8 cellular contexts compared by ENCODE assay signal in genomic region chr1:62436466-62437272, GRCh38. TPM values are rescaled to one million over a fixed set of nuclear protein-coding genes. Genes with fewer than 3 reads are reported as not detected.
DNase-seq lines count a peak whose midpoint lies in the region; ATAC-seq, FAIRE-seq and TF ChIP-seq lines count a peak whose summit lies in the region.

A gene with protein sequence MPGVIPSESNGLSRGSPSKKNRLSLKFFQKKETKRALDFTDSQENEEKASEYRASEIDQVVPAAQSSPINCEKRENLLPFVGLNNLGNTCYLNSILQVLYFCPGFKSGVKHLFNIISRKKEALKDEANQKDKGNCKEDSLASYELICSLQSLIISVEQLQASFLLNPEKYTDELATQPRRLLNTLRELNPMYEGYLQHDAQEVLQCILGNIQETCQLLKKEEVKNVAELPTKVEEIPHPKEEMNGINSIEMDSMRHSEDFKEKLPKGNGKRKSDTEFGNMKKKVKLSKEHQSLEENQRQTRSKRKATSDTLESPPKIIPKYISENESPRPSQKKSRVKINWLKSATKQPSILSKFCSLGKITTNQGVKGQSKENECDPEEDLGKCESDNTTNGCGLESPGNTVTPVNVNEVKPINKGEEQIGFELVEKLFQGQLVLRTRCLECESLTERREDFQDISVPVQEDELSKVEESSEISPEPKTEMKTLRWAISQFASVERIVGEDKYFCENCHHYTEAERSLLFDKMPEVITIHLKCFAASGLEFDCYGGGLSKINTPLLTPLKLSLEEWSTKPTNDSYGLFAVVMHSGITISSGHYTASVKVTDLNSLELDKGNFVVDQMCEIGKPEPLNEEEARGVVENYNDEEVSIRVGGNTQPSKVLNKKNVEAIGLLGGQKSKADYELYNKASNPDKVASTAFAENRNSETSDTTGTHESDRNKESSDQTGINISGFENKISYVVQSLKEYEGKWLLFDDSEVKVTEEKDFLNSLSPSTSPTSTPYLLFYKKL (plus strand): TSS chr1:62437049. CDS start chr1:62439868, 2,819 bp downstream.

- TF ChIP-seq RAD21 in HepG2 (CRISPR knock-in tag; IDR thresholded peaks at IDR 0.05), result peak; percentile 55

- H3K4me2 ChIP-seq in HepG2 (ENCODE audit: low read depth, low read length), result peak within 1 kb of the TSS; percentile 85

- H3K9ac ChIP-seq in HepG2 (ENCODE audit: insufficient read depth, low read depth, low read length), result peak within 1 kb of the TSS; percentile 99

- peaks cover 11% of the 10 kb centered on the region for H4K20me1 ChIP-seq in HepG2 (ENCODE audit: insufficient read depth, low read length)

- no TSS peak for BruUV-seq in HepG2 (replicated peaks; lab: Mats Ljungman, UMichigan)

- H3K9me3 ChIP-seq in HepG2 (ENCODE audit: low read length), result no peaks in the 10 kb centered on the region

- in situ Hi-C loops in HepG2 (cut with HindIII; ENCODE audit: extremely low pct_ligation_motif_present, low pct_unique_long_range_greater_than_20kb), result no loop called here

- CTCF ChIA-PET in HepG2 (lab: Yijun Ruan, JAX; ENCODE audit: low intra/inter-chr PET ratio, low total read pairs), result no interaction called here

- TF ChIP-seq EP300 in HepG2 (IDR thresholded peaks at IDR 0.05; ENCODE audit: low read depth in 2 of 2, low read length in 2 of 2), result peak in 1 of 2 experiments; percentile 34; a peak in 1 of 4 replicates
- no peak for TF ChIP-seq EP300 in HepG2 (CRISPR knock-in tag; IDR thresholded peaks at IDR 0.05; ENCODE audit: borderline replicate concordance)

- H2AFZ ChIP-seq in HepG2 (ENCODE audit: low read length), result peak within 1 kb of the TSS; percentile 81

- ATAC-seq in GM19395 (IDR thresholded peaks at IDR 0.05; ENCODE audit: unreplicated experiment) (peak; percentile 81), HG03565 (IDR thresholded peaks at IDR 0.05; ENCODE audit: unreplicated experiment) (peak; percentile 68), HepG2 (peak; percentile 93)

- intact Hi-C loops in HepG2 (cut with micrococcal nuclease; ENCODE audit: unreplicated experiment), result no loop called here

- peaks cover 48% of the 10 kb centered on the region for H3K79me2 ChIP-seq in HepG2 (ENCODE audit: insufficient read depth, low read length)

- TF ChIP-seq POLR2A in HepG2 (IDR thresholded peaks at IDR 0.05; ENCODE audit: insufficient read depth in 1 of 2, low read depth in 2 of 2, low read length in 2 of 2), result peak; percentile 78 to 86

- peak; percentile 16; the same call in 1 of the 2 replicates for TF ChIP-seq CTCF in HepG2 (CRISPR knock-in tag; IDR thresholded peaks at IDR 0.05)

- POLR2A ChIA-PET in HepG2 (lab: Yijun Ruan, JAX), result interaction anchor here (0.9 to 2.9 kb wide), 14 partner anchors 11 to 324 kb away, joined by 3 to 97 read pairs (median 4); no protein-coding TSS in a partner anchor

- DNase-seq in C1 segment of cervical spinal cord (lab: John Stamatoyannopoulos, UW) (peak; percentile 90 to 100 (median 98)), NCI-H774 (lab: John Stamatoyannopoulos, UW) (peak; percentile 100), dermis blood vessel endothelial cell (no peak), HepG2 (ENCODE audit: low spot score) (peak; percentile 100)
- peak; percentile 98 for DNase-seq in activated CD4-positive, alpha-beta T cell treated with anti-CD3 and anti-CD28 coated beads, Interleukin-2, amount 50 U/mL, for 4 hours
- DNase-seq in stimulated activated CD4-positive, alpha-beta T cell treated with anti-CD3 and anti-CD28 coated beads, Interleukin-4, amount 100 ng/mL, for 1 hour, result peak; percentile 96

- no peaks in the 10 kb centered on the region; a peak in 1 of 5 replicates for H3K27me3 ChIP-seq in HepG2 (ENCODE audit: control insufficient read depth in 1 of 2, insufficient read depth in 2 of 2, low read length in 2 of 2)

- peaks cover 33% of the 10 kb centered on the region for H3K4me1 ChIP-seq in HepG2 (ENCODE audit: insufficient read depth, low read length)

- FAIRE-seq in HepG2 (lab: Jason Lieb, UNC), result peak; percentile 98

- H3K27ac ChIP-seq in HepG2 (ENCODE audit: extremely low read length, insufficient read depth, low read length), result peak within 1 kb of the TSS; percentile 100

- H3K4me3 ChIP-seq in HepG2 (replicated peaks in 1 of 3; ENCODE audit: insufficient read depth in 1 of 3, low read depth in 2 of 3, low read length in 3 of 3), result peak within 1 kb of the TSS; percentile 89 to 95 (median 93)

- WGBS in HepG2 (ENCODE audit: low lambda C conversion rate), result 0% methylated on average over 4 of the region's 76 CpGs

- H3K36me3 ChIP-seq in HepG2 (replicated peaks in 1 of 2; ENCODE audit: control insufficient read depth in 1 of 2, insufficient read depth in 2 of 2, low read length in 2 of 2), result peaks cover under 1 to 6% of the 10 kb centered on the region in 2 experiments; a peak in 3 of 5 replicates

TF ChIP-seq in HepG2, 621 proteins besides CTCF, POLR2A, EP300 and RAD21 (continues in another document):
- TF ChIP-seq ZNF414 (CRISPR knock-in tag; IDR thresholded peaks at IDR 0.05), result peak; percentile 92
- TF ChIP-seq MAFF (IDR thresholded peaks at IDR 0.05; ENCODE audit: low read depth, low read length), result no peak
- no peak for TF ChIP-seq FLYWCH1 (CRISPR knock-in tag; IDR thresholded peaks at IDR 0.05)
- TF ChIP-seq, protein P1, sequence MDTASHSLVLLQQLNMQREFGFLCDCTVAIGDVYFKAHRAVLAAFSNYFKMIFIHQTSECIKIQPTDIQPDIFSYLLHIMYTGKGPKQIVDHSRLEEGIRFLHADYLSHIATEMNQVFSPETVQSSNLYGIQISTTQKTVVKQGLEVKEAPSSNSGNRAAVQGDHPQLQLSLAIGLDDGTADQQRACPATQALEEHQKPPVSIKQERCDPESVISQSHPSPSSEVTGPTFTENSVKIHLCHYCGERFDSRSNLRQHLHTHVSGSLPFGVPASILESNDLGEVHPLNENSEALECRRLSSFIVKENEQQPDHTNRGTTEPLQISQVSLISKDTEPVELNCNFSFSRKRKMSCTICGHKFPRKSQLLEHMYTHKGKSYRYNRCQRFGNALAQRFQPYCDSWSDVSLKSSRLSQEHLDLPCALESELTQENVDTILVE (CRISPR knock-in tag; IDR thresholded peaks at IDR 0.05), result no peak
- TF ChIP-seq, protein P2, sequence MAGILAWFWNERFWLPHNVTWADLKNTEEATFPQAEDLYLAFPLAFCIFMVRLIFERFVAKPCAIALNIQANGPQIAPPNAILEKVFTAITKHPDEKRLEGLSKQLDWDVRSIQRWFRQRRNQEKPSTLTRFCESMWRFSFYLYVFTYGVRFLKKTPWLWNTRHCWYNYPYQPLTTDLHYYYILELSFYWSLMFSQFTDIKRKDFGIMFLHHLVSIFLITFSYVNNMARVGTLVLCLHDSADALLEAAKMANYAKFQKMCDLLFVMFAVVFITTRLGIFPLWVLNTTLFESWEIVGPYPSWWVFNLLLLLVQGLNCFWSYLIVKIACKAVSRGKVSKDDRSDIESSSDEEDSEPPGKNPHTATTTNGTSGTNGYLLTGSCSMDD (CRISPR knock-in tag; IDR thresholded peaks at IDR 0.05), result no peak
- peak; percentile 28; the same call in 1 of the 2 replicates for TF ChIP-seq ZNF629 (CRISPR knock-in tag; conservative IDR thresholded peaks at IDR 0.05)
- TF ChIP-seq HNF4G (IDR thresholded peaks at IDR 0.05; ENCODE audit: borderline replicate concordance, low read depth, low read length), result no peak
- no peak for TF ChIP-seq HNF4G (CRISPR knock-in tag; IDR thresholded peaks at IDR 0.05; ENCODE audit: borderline replicate concordance, low read depth)
- TF ChIP-seq DR1 (CRISPR knock-in tag; IDR thresholded peaks at IDR 0.05), result peak; percentile 89; the same call in 1 of the 2 replicates
- TF ChIP-seq GTF3A (CRISPR knock-in tag; conservative IDR thresholded peaks at IDR 0.05), result no peak
- no peak for TF ChIP-seq KDM1A (CRISPR knock-in tag; IDR thresholded peaks at IDR 0.05)

RNA-seq across cellular contexts. Expression of the gene that starts here (rescaled TPM):
- 28.1 and 51.7 TPM in 2 replicates for total RNA-seq in dermis blood vessel endothelial cell
- total RNA-seq in HepG2 (2016; rRNA removed; fragmentation: Illumina TruSeq; extraction: Trizol), result 64.6 and 91.7 TPM in 2 replicates
- 14.4 and 16.9 TPM in 2 replicates for total RNA-seq in HepG2 (2016; cell fraction: cytosol; rRNA removed; fragmentation: Illumina TruSeq; extraction: Trizol; ENCODE audit: low read depth)
- 66.6 and 87.1 TPM in 2 replicates for total RNA-seq in HepG2 (2016; cell fraction: insoluble cytoplasmic fraction; rRNA removed; fragmentation: Illumina TruSeq; extraction: Trizol)
- total RNA-seq in HepG2 (2016; cell fraction: membrane; rRNA removed; fragmentation: Illumina TruSeq; extraction: Trizol), result 39.3 and 41.3 TPM in 2 replicates
- total RNA-seq in HepG2 (2016; cell fraction: nucleus; rRNA removed; fragmentation: Illumina TruSeq; extraction: Trizol), result 45.6 and 46.4 TPM in 2 replicates
- 5.8 and 9.0 TPM in 2 replicates for polyA plus RNA-seq in HepG2 (2011; rRNA removed)
- polyA plus RNA-seq in HepG2 (2011; cell fraction: cytosol; rRNA removed), result 3.6 and 5.1 TPM in 2 replicates
- 4.0 and 4.1 TPM in 2 replicates for polyA plus RNA-seq in HepG2 (2011; cell fraction: nucleus; rRNA removed)
- 21.2 and 27.7 TPM in 2 replicates for polyA plus RNA-seq in HepG2 (2012)
- 4.1 and 4.8 TPM in 2 replicates for polyA plus RNA-seq in HepG2 (2016; cell fraction: cytosol; fragmentation: Illumina TruSeq; extraction: Trizol; ENCODE audit: low read depth)
- polyA plus RNA-seq in HepG2 (2016; cell fraction: insoluble cytoplasmic fraction; fragmentation: Illumina TruSeq; extraction: Trizol; ENCODE audit: low read depth), result 73.4 and 75.3 TPM in 2 replicates
- 17.2 and 18.4 TPM in 2 replicates for polyA plus RNA-seq in HepG2 (2016; cell fraction: membrane; fragmentation: Illumina TruSeq; extraction: Trizol; ENCODE audit: low read depth)
- 51.3 and 52.0 TPM in 2 replicates for polyA plus RNA-seq in HepG2 (2016; cell fraction: nucleus; fragmentation: Illumina TruSeq; extraction: Trizol; ENCODE audit: insufficient read depth, low read depth)
- 2.3 and 6.8 TPM in 2 replicates for polyA minus RNA-seq in HepG2 (2011; rRNA and poly(A)+ RNA removed; ENCODE audit: low replicate concordance)
- 11.4 and 14.2 TPM in 2 replicates for polyA minus RNA-seq in HepG2 (2011; cell fraction: cytosol; rRNA and poly(A)+ RNA removed)
- polyA minus RNA-seq in HepG2 (2011; cell fraction: nucleus; rRNA and poly(A)+ RNA removed), result 13.3 and 14.3 TPM in 2 replicates
